Comparison of ENCODE assay signal across 20 cellular contexts in genomic region chr17:75570772-75571171, GRCh38.
DNase-seq lines count a peak whose midpoint lies in the region; TF ChIP-seq lines count a peak whose summit lies in the region.
"Had no signal": no experiment of that assay in that cellular context is flagged by ENCODE, and none has a peak within 500 bp of the region (broad histone marks: within the 10 kb centered on the region; RNA-seq: fewer than 3 reads in every experiment).

No MANE protein-coding gene starts in this region.

- H3K27ac ChIP-seq in DOHH2 (ENCODE audit: low read depth, low read length), result peak overlapping the region; percentile 25; the same call in 1 of the 2 replicates
- peak overlapping the region; percentile 62; the same call in 1 of the 2 replicates for H3K27ac ChIP-seq in MM.1S (ENCODE audit: low read length)
- peak overlapping the region in 15 of 21 experiments; percentile 18 to 80 (median 52) for H3K27ac ChIP-seq in skin epidermis
- H3K27ac ChIP-seq: foreskin keratinocyte, SJSA1, vagina had no signal

- H3K9me2 ChIP-seq in DOHH2 (replicated peaks; ENCODE audit: control insufficient read depth, low read length) (no peaks in the 10 kb centered on the region), MM.1S (replicated peaks; ENCODE audit: insufficient read depth, low read length) (no peaks in the 10 kb centered on the region)

- H3K4me1 Mint-ChIP-seq in dendritic cell treated with granulocyte-macrophage colony-stimulating factor and Interleukin-4, amounts not matched to agents 40 ng/mL and 50 ng/mL, for 4 days (ENCODE audit: low read depth), result peaks cover 32% of the 10 kb centered on the region
- H3K4me1 Mint-ChIP-seq: mesothelial cell of epicardium had no signal

- DNase-seq in MM.1S (no peak), head of caudate nucleus (no peak), RPMI8226 (no peak), NCI-H1930 (lab: John Stamatoyannopoulos, UW) (no peak)
- no peak for DNase-seq in activated naive CD4-positive, alpha-beta T cell treated with Interleukin-2 at 50 U/mL for 16 hours
- DNase-seq: activated CD8-positive, alpha-beta memory T cell treated with anti-CD3 and anti-CD28 coated beads for 24 hours; DND-41; foreskin keratinocyte; HCEC 1CT; kidney glomerular epithelial cell; NCI-H2107; NCI-H510A treated with DMSO at 0.1 percent for 48 hours; retina; stimulated activated naive CD8-positive, alpha-beta T cell treated with anti-CD3 and anti-CD28 coated beads, Interleukin-15, amount 100 ng/mL, for 72 hours had no signal

- H3F3A ChIP-seq in DOHH2 (ENCODE audit: control insufficient read depth, insufficient read depth), result no peaks in the 10 kb centered on the region
- H3F3A ChIP-seq in MM.1S (ENCODE audit: insufficient read depth, low read length), result 0 out of 2 replicates have a peak, but pooled peaks cover 2% of the 10 kb centered on the region

- H3K4me2 ChIP-seq in DOHH2 (ENCODE audit: low read length) (peak overlapping the region; percentile 61), MM.1S (ENCODE audit: low read depth, low read length) (peak overlapping the region; percentile 63; the same call in 1 of the 2 replicates)

- H3K4me1 ChIP-seq in DOHH2 (ENCODE audit: control insufficient read depth, low read length) (peaks cover 23% of the 10 kb centered on the region), MM.1S (ENCODE audit: low read length) (peaks cover 13% of the 10 kb centered on the region; the same call in 1 of the 2 replicates)
- H3K4me1 ChIP-seq: foreskin keratinocyte, SJSA1, vagina had no signal

- no peak overlapping the region for H2AFZ ChIP-seq in MM.1S (ENCODE audit: low read length)

- intact Hi-C loops in dendritic cell treated with granulocyte-macrophage colony-stimulating factor and Interleukin-4, amounts not matched to agents 40 ng/mL and 50 ng/mL, for 4 days (cut with micrococcal nuclease), result no loop called here
- intact Hi-C loops in head of caudate nucleus (cut with DNase I), result no loop called here

- no peaks in the 10 kb centered on the region for H3K9me3 ChIP-seq in DOHH2 (ENCODE audit: control insufficient read depth, insufficient read depth, low read length)
- no peaks in the 10 kb centered on the region for H3K9me3 ChIP-seq in MM.1S (replicated peaks; ENCODE audit: insufficient read depth, low read length)
- H3K9me3 ChIP-seq: SJSA1, vagina had no signal

- H3K4me3 Mint-ChIP-seq in dendritic cell treated with granulocyte-macrophage colony-stimulating factor and Interleukin-4, amounts not matched to agents 40 ng/mL and 50 ng/mL, for 4 days, result no peak overlapping the region
- H3K4me3 Mint-ChIP-seq: mesothelial cell of epicardium; stimulated activated naive CD8-positive, alpha-beta T cell treated with anti-CD3 and anti-CD28 coated beads, Interleukin-15, amount 100 ng/mL, for 72 hours had no signal

- no peak for TF ChIP-seq CTCF in DOHH2 (IDR thresholded peaks at IDR 0.05; ENCODE audit: low read depth, low read length, poor library complexity, severe bottlenecking)
- no peak for TF ChIP-seq CTCF in MM.1S (IDR thresholded peaks at IDR 0.05; ENCODE audit: low read length)

- H3K27ac Mint-ChIP-seq in dendritic cell treated with granulocyte-macrophage colony-stimulating factor and Interleukin-4, amounts not matched to agents 40 ng/mL and 50 ng/mL, for 4 days, result peak overlapping the region; percentile 97
- H3K27ac Mint-ChIP-seq: mesothelial cell of epicardium had no signal

- H3K4me3 ChIP-seq in DOHH2 (ENCODE audit: low read length), result peak overlapping the region; percentile 31
- H3K4me3 ChIP-seq in MM.1S (ENCODE audit: low read length), result no peak overlapping the region
- H3K4me3 ChIP-seq in skin epidermis, result no peak overlapping the region
- H3K4me3 ChIP-seq: SJSA1, vagina had no signal

- peak overlapping the region; percentile 89; the same call in 1 of the 2 replicates for H3K9ac ChIP-seq in MM.1S (ENCODE audit: low read length)

- no peaks in the 10 kb centered on the region for H3K9me3 Mint-ChIP-seq in dendritic cell treated with granulocyte-macrophage colony-stimulating factor and Interleukin-4, amounts not matched to agents 40 ng/mL and 50 ng/mL, for 4 days
- H3K9me3 Mint-ChIP-seq: mesothelial cell of epicardium; stimulated activated naive CD8-positive, alpha-beta T cell treated with anti-CD3 and anti-CD28 coated beads, Interleukin-15, amount 100 ng/mL, for 72 hours had no signal

- H4K20me1 ChIP-seq in DOHH2 (ENCODE audit: control insufficient read depth, insufficient read depth, low read depth, low read length), result no peaks in the 10 kb centered on the region
- H4K20me1 ChIP-seq in MM.1S (ENCODE audit: insufficient read depth, low read length), result no peaks in the 10 kb centered on the region

- no peaks in the 10 kb centered on the region for H3K36me3 ChIP-seq in DOHH2 (ENCODE audit: control insufficient read depth, low read length)
- H3K36me3 ChIP-seq in MM.1S (replicated peaks; ENCODE audit: insufficient read depth, low read length), result no peaks in the 10 kb centered on the region
- H3K36me3 ChIP-seq: SJSA1 had no signal

- H3K36me3 Mint-ChIP-seq in dendritic cell treated with granulocyte-macrophage colony-stimulating factor and Interleukin-4, amounts not matched to agents 40 ng/mL and 50 ng/mL, for 4 days (ENCODE audit: low read depth), result no peaks in the 10 kb centered on the region
- H3K36me3 Mint-ChIP-seq: mesothelial cell of epicardium had no signal

- H3K79me2 ChIP-seq in DOHH2 (ENCODE audit: control insufficient read depth, low read length), result no peaks in the 10 kb centered on the region
- H3K79me2 ChIP-seq in MM.1S (ENCODE audit: low read length), result no peaks in the 10 kb centered on the region

- H3K27me3 ChIP-seq in DOHH2 (ENCODE audit: control insufficient read depth, low read length) (no peaks in the 10 kb centered on the region), MM.1S (replicated peaks; ENCODE audit: insufficient read depth, low read length) (no peaks in the 10 kb centered on the region)
- H3K27me3 ChIP-seq: foreskin keratinocyte, SJSA1, vagina had no signal

- no peaks in the 10 kb centered on the region for H3K27me3 Mint-ChIP-seq in dendritic cell treated with granulocyte-macrophage colony-stimulating factor and Interleukin-4, amounts not matched to agents 40 ng/mL and 50 ng/mL, for 4 days
- H3K27me3 Mint-ChIP-seq: stimulated activated naive CD8-positive, alpha-beta T cell treated with anti-CD3 and anti-CD28 coated beads, Interleukin-15, amount 100 ng/mL, for 72 hours had no signal
